14 cellular contexts compared by ENCODE assay signal in the genomic region with DNA sequence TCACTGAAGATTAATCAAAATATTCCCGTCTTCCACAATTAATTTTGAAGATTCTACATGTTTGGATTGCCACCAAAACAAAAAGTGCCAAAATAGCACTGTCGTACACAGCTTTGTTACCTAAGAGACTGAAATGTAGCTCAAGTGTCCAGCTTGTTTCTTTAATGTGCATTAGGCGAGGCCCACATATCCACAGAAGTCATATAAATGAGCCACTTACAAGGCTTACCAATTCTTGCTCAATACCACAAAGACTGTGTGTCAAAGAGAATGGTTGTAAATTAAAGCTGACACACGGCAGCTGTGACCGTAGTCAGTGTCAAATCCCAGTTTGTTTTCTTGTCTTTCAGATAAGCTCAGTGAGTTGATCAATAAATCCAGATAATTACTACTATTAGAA.
A peak's percentile ranks its signal among the peaks of the same experiment; 100 is the strongest.
DNase-seq lines count a peak whose midpoint lies in the region; ATAC-seq and FAIRE-seq lines count a peak whose summit lies in the region.
"Had no signal": no experiment of that assay in that cellular context is flagged by ENCODE, and none has a peak within 500 bp of the region (broad histone marks: within the 10 kb centered on the region; RNA-seq: fewer than 3 reads in every experiment).

No MANE protein-coding gene starts in this region.

- intact Hi-C loops in left ventricle myocardium superior (cut with micrococcal nuclease), result no loop called here

- H3K9ac ChIP-seq in subcutaneous abdominal adipose tissue (ENCODE audit: low read length in 5 of 5), result no peak overlapping the region

- H3K4me3 ChIP-seq in subcutaneous abdominal adipose tissue (ENCODE audit: low read depth in 1 of 5, low read length in 5 of 5), result peak overlapping the region in 1 of 5 donors; percentile 1

- ATAC-seq in left ventricle myocardium superior, result peak; percentile 43
- no peak for ATAC-seq in HG02938 (IDR thresholded peaks at IDR 0.05; ENCODE audit: unreplicated experiment)
- ATAC-seq in GM21390 (IDR thresholded peaks at IDR 0.05; ENCODE audit: unreplicated experiment), result no peak

- H3K9me3 ChIP-seq in subcutaneous abdominal adipose tissue (ENCODE audit: control insufficient read depth in 5 of 5, low read length in 5 of 5), result no peaks in the 10 kb centered on the region

- peak; percentile 84 for FAIRE-seq in TTC549 (lab: Jason Lieb, UNC)
- FAIRE-seq: endometrium, islet of Langerhans had no signal

- no peaks in the 10 kb centered on the region for H3K36me3 ChIP-seq in subcutaneous abdominal adipose tissue (ENCODE audit: control insufficient read depth in 5 of 5, insufficient read depth in 5 of 5, low read length in 5 of 5)

- peak overlapping the region; percentile 73 for H3K27ac ChIP-seq in subcutaneous abdominal adipose tissue (ENCODE audit: low read depth, low read length)

- H3K4me1 ChIP-seq in subcutaneous abdominal adipose tissue (ENCODE audit: control insufficient read depth in 5 of 5, insufficient read depth in 5 of 5, low read length in 5 of 5), result peaks cover 0 to 21% (median 15%) of the 10 kb centered on the region in 5 donors

- H3K27me3 ChIP-seq in subcutaneous abdominal adipose tissue (ENCODE audit: control insufficient read depth in 5 of 5, insufficient read depth in 4 of 5, low read length in 5 of 5), result no peaks in the 10 kb centered on the region

- peak; percentile 25 for DNase-seq in NCI-H748 (lab: John Stamatoyannopoulos, UW; ENCODE audit: unreplicated experiment)
- no peak for DNase-seq in NCI-H748 treated with DMSO at 0.1 percent for 48 hours (lab: John Stamatoyannopoulos, UW)
- DNase-seq in left ventricle myocardium superior, result no peak
- no peak for DNase-seq in activated T-cell treated with anti-CD3 and anti-CD28 coated beads, Interleukin-2, amount 50 U/mL, for 1 hour
- DNase-seq: activated CD4-positive, alpha-beta T cell treated with anti-CD3 and anti-CD28 coated beads for 4 hours; activated naive CD4-positive, alpha-beta T cell treated with anti-CD3 and anti-CD28 coated beads, Interleukin-2, amount 50 U/mL, for 16 hours; DND-41; NCI-H1048 had no signal
